Comparison of ENCODE assay signal across 1 cellular context in genomic region chr19:39891660-39892505, GRCh38.
TF ChIP-seq lines count a peak whose summit lies in the region.

No MANE protein-coding gene starts in this region.

TF ChIP-seq in H1, 55 proteins besides CTCF, POLR2A, EP300 and RAD21:
- TF ChIP-seq NRF1 (IDR thresholded peaks at IDR 0.05; ENCODE audit: low read depth, low read length) (peak; percentile 19; the same call in 1 of the 2 replicates), E2F6 (IDR thresholded peaks at IDR 0.05) (peak; percentile 63; the same call in 1 of the 2 replicates)
